18 cellular contexts compared by ENCODE assay signal in the genomic region with DNA sequence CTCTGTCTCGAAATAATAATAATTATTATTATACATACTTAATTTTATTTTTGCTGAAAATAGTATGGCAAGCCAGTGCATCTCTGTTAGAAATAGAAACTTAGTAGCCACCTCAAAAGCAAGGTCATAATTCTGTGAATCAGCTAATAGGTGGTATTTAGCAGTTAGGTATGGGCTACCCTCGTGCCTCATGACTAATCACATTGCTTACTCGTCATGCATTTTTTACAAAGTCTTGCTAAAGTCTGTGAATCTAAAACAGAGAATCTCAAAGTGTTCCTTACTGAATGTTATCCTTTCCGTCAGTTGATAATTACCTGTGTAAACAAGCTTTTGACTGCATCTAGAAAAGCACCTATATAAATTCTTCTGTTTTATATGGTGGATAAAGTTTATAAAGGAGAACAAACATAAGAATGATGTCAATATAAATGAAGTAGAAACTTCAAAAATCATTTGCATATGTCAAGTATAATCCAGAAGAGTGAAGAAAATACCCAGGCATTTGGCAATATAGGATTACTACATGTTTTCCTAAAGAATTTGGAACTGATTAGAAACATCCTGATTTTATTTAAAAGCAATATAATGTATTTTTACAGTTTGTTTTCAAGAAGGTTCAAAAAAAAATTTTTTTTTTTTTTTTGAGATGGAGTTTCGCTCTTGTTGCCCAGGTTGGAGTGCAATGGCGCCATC. TPM values are rescaled to one million over a fixed set of nuclear protein-coding genes. Genes with fewer than 3 reads are reported as not detected.
DNase-seq lines count a peak whose midpoint lies in the region; ATAC-seq, FAIRE-seq and TF ChIP-seq lines count a peak whose summit lies in the region.
"Had no signal": no experiment of that assay in that cellular context is flagged by ENCODE, and none has a peak within 500 bp of the region (broad histone marks: within the 10 kb centered on the region; RNA-seq: fewer than 3 reads in every experiment).

No MANE protein-coding gene starts in this region.

- H4K20me1 ChIP-seq in HCT116 (ENCODE audit: insufficient read depth) = no peaks in the 10 kb centered on the region
- H4K20me1 ChIP-seq in astrocyte (ENCODE audit: insufficient read depth, low read length) = no peaks in the 10 kb centered on the region

- peaks cover 4% of the 10 kb centered on the region for H3K4me1 Mint-ChIP-seq in astrocyte (ENCODE audit: low read depth, unreplicated experiment)
- H3K4me1 Mint-ChIP-seq: IgD-negative memory B cell had no signal

- BruUV-seq in HCT116 (replicated peaks; lab: Mats Ljungman, UMichigan) = no TSS peak

- TF ChIP-seq RAD21 in A549 (conservative IDR thresholded peaks at IDR 0.05 in 1 of 2, IDR thresholded peaks at IDR 0.05 in 1 of 2) (no peak), HCT116 (IDR thresholded peaks at IDR 0.05; ENCODE audit: low read depth) (no peak)

- no peak overlapping the region for H3K27ac Mint-ChIP-seq in astrocyte (ENCODE audit: unreplicated experiment)
- H3K27ac Mint-ChIP-seq: IgD-negative memory B cell had no signal

- ATAC-seq in A549 = peak; percentile 75 to 87; a peak in 5 of 6 replicates
- ATAC-seq in HCT116 = peak; percentile 57
- ATAC-seq in foreskin keratinocyte = peak; percentile 90
- no peak for ATAC-seq in HG03175 (IDR thresholded peaks at IDR 0.05; ENCODE audit: unreplicated experiment)
- ATAC-seq: GM12878, pancreas had no signal

- H3K27me3 ChIP-seq in HCT116 (ENCODE audit: insufficient read depth, low read length) (no peaks in the 10 kb centered on the region), astrocyte (ENCODE audit: insufficient read depth, low read length) (no peaks in the 10 kb centered on the region), foreskin keratinocyte (peaks cover 3% of the 10 kb centered on the region), sigmoid colon (no peaks in the 10 kb centered on the region)
- H3K27me3 ChIP-seq: tibial nerve had no signal

- H3K9ac ChIP-seq in HCT116 (ENCODE audit: low read length) (0 out of 2 replicates have a peak overlapping the region, but pooled peaks have one; percentile 7), astrocyte (ENCODE audit: low read length) (no peak overlapping the region)

- CTCF ChIA-PET in A549 (lab: Yijun Ruan, JAX) = interaction anchor here (1.2 to 2.2 kb wide), 4 partner anchors 9 to 185 kb away, joined by 3 to 7 read pairs (median 4); no protein-coding TSS in a partner anchor
- CTCF ChIA-PET in HCT116 (lab: Charles Lee) = no interaction called here

- 57% methylated on average over 6 of the region's 6 CpGs for WGBS in A549 (ENCODE audit: missing lambda C conversion rate)
- WGBS in sigmoid colon, 2 donors = 52 to 80% methylated on average over 6 of the region's 6 CpGs

- intact Hi-C loops in HCT116 (cut with micrococcal nuclease) = loop anchor here (5.0 kb wide), 1 partner anchor 187 kb away; a partner anchor contains a TSS
- intact Hi-C loops in sigmoid colon (cut with DNase I) = no loop called here

- no peaks in the 10 kb centered on the region for H3K9me2 ChIP-seq in HCT116 (ENCODE audit: insufficient read depth)

- H3K4me3 ChIP-seq in A549 (no peak overlapping the region), HCT116 (replicated peaks in 1 of 2; ENCODE audit: low read depth in 1 of 2, low read length in 2 of 2) (no peak overlapping the region), astrocyte (ENCODE audit: insufficient read depth, low read depth, low read length) (no peak overlapping the region), sigmoid colon (no peak overlapping the region)
- H3K4me3 ChIP-seq: GM12878, pancreas, tibial nerve had no signal

- H2AFZ ChIP-seq in HCT116 (ENCODE audit: low read depth, low read length, poor library complexity, severe bottlenecking) (no peak overlapping the region), astrocyte (ENCODE audit: low read depth, low read length) (no peak overlapping the region)

- RAD21 ChIA-PET in HCT116 (lab: Charles Lee; ENCODE audit: low non-redundant PET in 1 of 2, low total read pairs in 2 of 2, uncharacterized antibody in 2 of 2, unreplicated experiment in 2 of 2) = no interaction called here

- TF ChIP-seq CTCF in A549 (IDR thresholded peaks at IDR 0.05) = no peak
- TF ChIP-seq CTCF in HCT116 (IDR thresholded peaks at IDR 0.05 in 2 of 3, conservative IDR thresholded peaks at IDR 0.05 in 1 of 3; ENCODE audit: borderline replicate concordance in 1 of 3, insufficient read depth in 1 of 3, low read depth in 2 of 3, low read length in 2 of 3) = no peak
- no peak for TF ChIP-seq CTCF in astrocyte (IDR thresholded peaks at IDR 0.05; ENCODE audit: insufficient read depth, low read depth, low read length)
- no peak for TF ChIP-seq CTCF in foreskin keratinocyte (conservative IDR thresholded peaks at IDR 0.05)
- TF ChIP-seq CTCF in sigmoid colon (IDR thresholded peaks at IDR 0.05) = no peak

- H3K27ac ChIP-seq in A549 (peak overlapping the region; percentile 47 to 84), HCT116 (ENCODE audit: low read depth, low read length) (peak overlapping the region; percentile 39; the same call in 1 of the 2 replicates), astrocyte (ENCODE audit: low read depth, low read length) (peak overlapping the region; percentile 20), foreskin keratinocyte (no peak overlapping the region), sigmoid colon (no peak overlapping the region), caudate nucleus (ENCODE audit: low read depth, low read length) (no peak overlapping the region)
- H3K27ac ChIP-seq: pancreas, tibial nerve had no signal

- DNase-seq in A549 (ENCODE audit: low read depth in 1 of 2, low spot score in 1 of 2) = peak; percentile 46 to 49
- DNase-seq in HCT116 (ENCODE audit: low read depth, low spot score) = peak; percentile 15
- peak; percentile 85 for DNase-seq in astrocyte (ENCODE audit: low read depth)
- peak; percentile 56 to 82 for DNase-seq in foreskin keratinocyte
- no peak for DNase-seq in sigmoid colon
- no peak for DNase-seq in caudate nucleus (lab: John Stamatoyannopoulos, UW)
- no peak for DNase-seq in stimulated activated CD4-positive, alpha-beta T cell treated with anti-CD3 and anti-CD28 coated beads, Interleukin-4, amount 100 ng/mL, for 24 hours
- DNase-seq: midbrain; NCI-H146; NCI-H524; pancreas; SIG-M5; stimulated activated CD4-positive, alpha-beta T cell treated with anti-CD3 and anti-CD28 coated beads, Interleukin-15, amount 100 ng/mL, for 24 hours had no signal

- no peaks in the 10 kb centered on the region for H3K36me3 Mint-ChIP-seq in astrocyte (ENCODE audit: low read depth, unreplicated experiment)

- H3K4me2 ChIP-seq in A549 (peak overlapping the region; percentile 53), HCT116 (ENCODE audit: low read length) (peak overlapping the region; percentile 34), astrocyte (ENCODE audit: low read length) (peak overlapping the region; percentile 39)

- no peaks in the 10 kb centered on the region for H3K9me3 Mint-ChIP-seq in astrocyte (ENCODE audit: unreplicated experiment)

- peaks cover 9% of the 10 kb centered on the region for H3K27me3 Mint-ChIP-seq in astrocyte (ENCODE audit: low read depth, unreplicated experiment)
- H3K27me3 Mint-ChIP-seq: IgD-negative memory B cell had no signal

- POLR2A ChIA-PET in A549 (lab: Yijun Ruan, JAX) = no interaction called here
- POLR2A ChIA-PET in HCT116 (lab: Charles Lee) = no interaction called here

- peaks cover 71% of the 10 kb centered on the region for H3K4me1 ChIP-seq in A549
- H3K4me1 ChIP-seq in HCT116 (ENCODE audit: control insufficient read depth in 1 of 2, insufficient read depth in 2 of 2, low read length in 2 of 2) = peaks cover 15 to 40% of the 10 kb centered on the region in 2 experiments
- H3K4me1 ChIP-seq in astrocyte (ENCODE audit: insufficient read depth, low read length) = peaks cover 4% of the 10 kb centered on the region
- H3K4me1 ChIP-seq in foreskin keratinocyte = no peaks in the 10 kb centered on the region
- H3K4me1 ChIP-seq in sigmoid colon = no peaks in the 10 kb centered on the region
- H3K4me1 ChIP-seq: pancreas, tibial nerve had no signal

- FAIRE-seq in A549 (lab: Jason Lieb, UNC) (no peak), astrocyte (lab: Jason Lieb, UNC) (no peak)
- FAIRE-seq: GM12878, pancreas, TTC549 had no signal

- no peak overlapping the region for H3K4me3 Mint-ChIP-seq in astrocyte (ENCODE audit: unreplicated experiment)
- H3K4me3 Mint-ChIP-seq: IgD-negative memory B cell had no signal

- peaks cover 32% of the 10 kb centered on the region for H3K79me2 ChIP-seq in HCT116 (ENCODE audit: insufficient read depth, low read length)
- H3K79me2 ChIP-seq in astrocyte (ENCODE audit: insufficient read depth, low read length) = peaks cover 5% of the 10 kb centered on the region

- H3K9me3 ChIP-seq in A549 (no peaks in the 10 kb centered on the region), HCT116 (ENCODE audit: control insufficient read depth in 1 of 2, insufficient read depth in 1 of 2, low read depth in 1 of 2, low read length in 2 of 2) (no peaks in the 10 kb centered on the region), astrocyte (ENCODE audit: insufficient read depth, low read depth, low read length) (no peaks in the 10 kb centered on the region), sigmoid colon (no peaks in the 10 kb centered on the region)
- H3K9me3 ChIP-seq: pancreas, tibial nerve had no signal

- no peaks in the 10 kb centered on the region for H3K36me3 ChIP-seq in HCT116 (ENCODE audit: control insufficient read depth in 1 of 2, insufficient read depth in 2 of 2, low read length in 2 of 2)
- no peaks in the 10 kb centered on the region for H3K36me3 ChIP-seq in astrocyte (ENCODE audit: insufficient read depth, low read length)
- H3K36me3 ChIP-seq in sigmoid colon = no peaks in the 10 kb centered on the region
- H3K36me3 ChIP-seq: pancreas, tibial nerve had no signal

- TF ChIP-seq POLR2A in A549 (IDR thresholded peaks at IDR 0.05; ENCODE audit: low read length) (no peak), HCT116 (IDR thresholded peaks at IDR 0.05; ENCODE audit: borderline replicate concordance, extremely low read depth, insufficient read depth, insufficient read length) (no peak), sigmoid colon (IDR thresholded peaks at IDR 0.05) (no peak)

- TF ChIP-seq EP300 in A549 (IDR thresholded peaks at IDR 0.05) = peak in 1 of 2 experiments; percentile 39; a peak in 1 of 5 replicates
- TF ChIP-seq EP300 in sigmoid colon (IDR thresholded peaks at IDR 0.05) = no peak

TF ChIP-seq in HCT116, 20 proteins besides CTCF, POLR2A, EP300 and RAD21 (continues in another document):
- TF ChIP-seq SIN3A (IDR thresholded peaks at IDR 0.05; ENCODE audit: low read depth) (no peak), FOSL1 (IDR thresholded peaks at IDR 0.05; ENCODE audit: low read depth) (peak; percentile 33)

RNA-seq across cellular contexts. Expression of a gene that starts 6.2 kb away (rescaled TPM):
- 43.1 and 51.0 TPM in 2 replicates for polyA plus RNA-seq in A549 (2011; rRNA removed)
- polyA plus RNA-seq in A549 (2012; cell fraction: cytosol; rRNA removed) = 15.6 and 18.4 TPM in 2 replicates
- 8.5 and 10.5 TPM in 2 replicates for polyA plus RNA-seq in A549 (2012; cell fraction: nucleus; rRNA removed)
- 34.6 to 38.9 TPM (median 35.2 TPM) in 3 replicates for polyA plus RNA-seq in A549 (2017; fragmentation: RNase III; extraction: RNeasy Plus Mini Kit Qiagen cat#74134 plus additional on column Dnase treatment)
- 51.3 and 55.0 TPM in 2 replicates for polyA minus RNA-seq in A549 (2011; rRNA and poly(A)+ RNA removed)
- total RNA-seq in HCT116 (2021; ENCODE audit: unreplicated experiment) = 71.6 TPM
- polyA plus RNA-seq in HCT116 (2012) = 40.4 and 42.9 TPM in 2 replicates
- 3.0 and 4.4 TPM in 2 replicates for total RNA-seq in astrocyte
- total RNA-seq in foreskin keratinocyte = 0.63 and 0.71 TPM in 2 replicates
- 0.31 and 0.49 TPM in 2 replicates for polyA plus RNA-seq in foreskin keratinocyte
- total RNA-seq in sigmoid colon = 10 to 100 TPM in 3 of 4 donors, 1 to 10 TPM in 1; 9.7 to 17.8 (median 10.9) TPM
- 100 to 1,000 TPM in 1 of 3 donors, 10 to 100 TPM in 2; 48.3 to 111 (median 96.1) TPM for polyA plus RNA-seq in sigmoid colon
- polyA plus RNA-seq: IgD-negative memory B cell had no signal

Comparison
In these comparisons a context has a peak if more than half of its experiments do, and no peak if none do; other contexts are left out.
1. DNase-seq: peak in A549 (2 of 2), HCT116 (single experiment), astrocyte (single experiment) and foreskin keratinocyte (2 of 2); none in sigmoid colon (single experiment), caudate nucleus (0 of 61) and stimulated activated CD4-positive, alpha-beta T cell treated with anti-CD3 and anti-CD28 coated beads, Interleukin-4, amount 100 ng/mL, for 24 hours (single experiment).
2. H3K27ac ChIP-seq: peak in A549 (2 of 2), HCT116 (single experiment) and astrocyte (single experiment); none in foreskin keratinocyte (single experiment), sigmoid colon (0 of 4) and caudate nucleus (single experiment).
3. Peak in every context shown above with its lines, with median percentiles within 50 percentile points of each other: H3K4me2 ChIP-seq.